ENCODE assay signal across 17 cellular contexts in genomic region chr6:24227556-24227955, GRCh38.
DNase-seq lines count a peak whose midpoint lies in the region; ATAC-seq and TF ChIP-seq lines count a peak whose summit lies in the region.
"Had no signal": no experiment of that assay in that cellular context is flagged by ENCODE, and none has a peak within 500 bp of the region (broad histone marks: within the 10 kb centered on the region; RNA-seq: fewer than 3 reads in every experiment).

No MANE protein-coding gene starts in this region.

- no peak overlapping the region for H3K4me3 ChIP-seq in GM23338
- H3K4me3 ChIP-seq in endodermal cell (ENCODE audit: low read length) = no peak overlapping the region

- peaks cover 6% of the 10 kb centered on the region for H3K27me3 Mint-ChIP-seq in GM23338 (ENCODE audit: insufficient read depth, low read depth, poor library complexity)
- no peaks in the 10 kb centered on the region for H3K27me3 Mint-ChIP-seq in endodermal cell (ENCODE audit: insufficient read depth)
- H3K27me3 Mint-ChIP-seq in nephron (ENCODE audit: low read depth) = no peaks in the 10 kb centered on the region
- peaks cover 16 to 19% of the 10 kb centered on the region in 2 donors for H3K27me3 Mint-ChIP-seq in natural killer cell treated with Interleukin-12 subunit alpha and Interleukin-12 subunit beta and Interleukin-15 and Interleukin-18, amount 100 ng/mL, for 72 hours
- H3K27me3 Mint-ChIP-seq in glutamatergic neuron (ENCODE audit: unreplicated experiment) = no peaks in the 10 kb centered on the region

- 0 out of 2 replicates have a peak overlapping the region, but pooled peaks have one; percentile 30 for H3K4me2 ChIP-seq in GM23338

- DNase-seq in GM23338 (ENCODE audit: low spot score) (peak; percentile 17), OCI-M1 (lab: John Stamatoyannopoulos, UW) (peak; percentile 44), endodermal cell (peak; percentile 73), DMS114 treated with DMSO at 0.1 percent for 48 hours (lab: John Stamatoyannopoulos, UW; ENCODE audit: unreplicated experiment) (no peak), C1 segment of cervical spinal cord (lab: John Stamatoyannopoulos, UW) (no peak), glutamatergic neuron (no peak)
- DNase-seq in natural killer cell treated with Interleukin-12 subunit alpha and Interleukin-12 subunit beta and Interleukin-15 and Interleukin-18, amount 100 ng/mL, for 72 hours (ENCODE audit: low spot score) = no peak
- DNase-seq: DMS153, GOT3, KBM-7, NCI-H1436, NCI-H2081, NCI-H510A treated with DMSO at 0.1 percent for 48 hours, RPMI8226, SIG-M5 had no signal

- H3K9me3 Mint-ChIP-seq in GM23338 (no peaks in the 10 kb centered on the region; the same call in 2 of the 3 replicates), endodermal cell (no peaks in the 10 kb centered on the region), nephron (no peaks in the 10 kb centered on the region), glutamatergic neuron (ENCODE audit: unreplicated experiment) (no peaks in the 10 kb centered on the region)
- H3K9me3 Mint-ChIP-seq in natural killer cell treated with Interleukin-12 subunit alpha and Interleukin-12 subunit beta and Interleukin-15 and Interleukin-18, amount 100 ng/mL, for 72 hours = no peaks in the 10 kb centered on the region
- H3K9me3 Mint-ChIP-seq: CD14-positive monocyte had no signal

- H3K27me3 ChIP-seq in GM23338 (ENCODE audit: insufficient read depth) (no peaks in the 10 kb centered on the region), endodermal cell (ENCODE audit: control insufficient read depth, insufficient read depth, low read length, poor library complexity, severe bottlenecking) (no peaks in the 10 kb centered on the region)

- no peak overlapping the region for H3K4me3 Mint-ChIP-seq in GM23338
- no peak overlapping the region for H3K4me3 Mint-ChIP-seq in endodermal cell
- no peak overlapping the region for H3K4me3 Mint-ChIP-seq in nephron
- no peak overlapping the region for H3K4me3 Mint-ChIP-seq in natural killer cell treated with Interleukin-12 subunit alpha and Interleukin-12 subunit beta and Interleukin-15 and Interleukin-18, amount 100 ng/mL, for 72 hours
- no peak overlapping the region for H3K4me3 Mint-ChIP-seq in glutamatergic neuron (ENCODE audit: unreplicated experiment)
- H3K4me3 Mint-ChIP-seq: CD14-positive monocyte had no signal

- H3K36me3 ChIP-seq in GM23338 (ENCODE audit: insufficient read depth) = no peaks in the 10 kb centered on the region
- no peaks in the 10 kb centered on the region for H3K36me3 ChIP-seq in endodermal cell (ENCODE audit: control insufficient read depth, insufficient read depth, low read length)

- H3K4me1 ChIP-seq in GM23338 (ENCODE audit: insufficient read depth) (peaks cover 15% of the 10 kb centered on the region), endodermal cell (ENCODE audit: control insufficient read depth, insufficient read depth, low read length) (peaks cover 7% of the 10 kb centered on the region)

- H3K27ac Mint-ChIP-seq in GM23338 = no peak overlapping the region; the same call in 1 of the 2 replicates
- no peak overlapping the region for H3K27ac Mint-ChIP-seq in endodermal cell
- H3K27ac Mint-ChIP-seq in nephron = peak overlapping the region in 2 of 3 experiments; percentile 8 to 73
- H3K27ac Mint-ChIP-seq in natural killer cell treated with Interleukin-12 subunit alpha and Interleukin-12 subunit beta and Interleukin-15 and Interleukin-18, amount 100 ng/mL, for 72 hours = no peak overlapping the region
- no peak overlapping the region for H3K27ac Mint-ChIP-seq in glutamatergic neuron (ENCODE audit: unreplicated experiment)

- ATAC-seq in GM23338 = no peak; the same call in 2 of the 3 replicates
- ATAC-seq in natural killer cell treated with Interleukin-12 subunit alpha and Interleukin-12 subunit beta and Interleukin-15 and Interleukin-18, amount 100 ng/mL, for 72 hours = no peak

- H3K27ac ChIP-seq in GM23338 (ENCODE audit: low read depth) (no peak overlapping the region), endodermal cell (ENCODE audit: low read depth, low read length) (no peak overlapping the region)

- no peaks in the 10 kb centered on the region for H3F3A ChIP-seq in GM23338 (replicated peaks; ENCODE audit: low read depth)

- H2AFZ ChIP-seq in GM23338 = peak overlapping the region; percentile 2; the same call in 1 of the 2 replicates

- no peaks in the 10 kb centered on the region for H3K79me2 ChIP-seq in GM23338 (replicated peaks; ENCODE audit: insufficient read depth)

- no peak for TF ChIP-seq CTCF in GM23338 (conservative IDR thresholded peaks at IDR 0.05; ENCODE audit: low read depth in 2 of 2)
- TF ChIP-seq CTCF in endodermal cell (conservative IDR thresholded peaks at IDR 0.05) = no peak
- TF ChIP-seq CTCF in nephron (IDR thresholded peaks at IDR 0.05; ENCODE audit: unreplicated experiment in 3 of 3) = no peak
- TF ChIP-seq CTCF in glutamatergic neuron (IDR thresholded peaks at IDR 0.05; ENCODE audit: partially characterized antibody, unreplicated experiment) = no peak

- H3K9me2 ChIP-seq in GM23338 (ENCODE audit: insufficient read depth) = peaks cover 6% of the 10 kb centered on the region; the same call in 1 of the 2 replicates

- H3K4me1 Mint-ChIP-seq in GM23338 (peaks cover 25% of the 10 kb centered on the region), endodermal cell (peaks cover 28% of the 10 kb centered on the region), nephron (peaks cover 39% of the 10 kb centered on the region), glutamatergic neuron (ENCODE audit: low read depth, unreplicated experiment) (no peaks in the 10 kb centered on the region)
- H3K4me1 Mint-ChIP-seq in natural killer cell treated with Interleukin-12 subunit alpha and Interleukin-12 subunit beta and Interleukin-15 and Interleukin-18, amount 100 ng/mL, for 72 hours (ENCODE audit: low read depth in 2 of 2) = peaks cover 0 to 5% of the 10 kb centered on the region in 2 donors

- WGBS in endodermal cell (ENCODE audit: insufficient coverage in 1 of 2, insufficient read length in 1 of 2), 2 experiments = 51 to 69% methylated on average over 2 to 4 of the region's 4 CpGs

- H4K20me1 ChIP-seq in GM23338 (replicated peaks; ENCODE audit: insufficient read depth) = no peaks in the 10 kb centered on the region

- H3K36me3 Mint-ChIP-seq in GM23338 (ENCODE audit: low read depth) (no peaks in the 10 kb centered on the region), endodermal cell (ENCODE audit: low read depth) (no peaks in the 10 kb centered on the region), nephron (ENCODE audit: low read depth) (no peaks in the 10 kb centered on the region), glutamatergic neuron (ENCODE audit: unreplicated experiment) (no peaks in the 10 kb centered on the region)
- no peaks in the 10 kb centered on the region for H3K36me3 Mint-ChIP-seq in natural killer cell treated with Interleukin-12 subunit alpha and Interleukin-12 subunit beta and Interleukin-15 and Interleukin-18, amount 100 ng/mL, for 72 hours
- H3K36me3 Mint-ChIP-seq: CD14-positive monocyte had no signal

- H3K9ac ChIP-seq in endodermal cell (ENCODE audit: extremely low read depth, low read length, poor library complexity, severe bottlenecking) = no peak overlapping the region

- H3K9me3 ChIP-seq in endodermal cell (ENCODE audit: control insufficient read depth, low read length) = no peaks in the 10 kb centered on the region

TF ChIP-seq in GM23338, 12 proteins besides CTCF, POLR2A, EP300 and RAD21:
- no peak for TF ChIP-seq JUNB (IDR thresholded peaks at IDR 0.05; ENCODE audit: unreplicated experiment)
- no peak for TF ChIP-seq POLR2AphosphoS5 (IDR thresholded peaks at IDR 0.05; ENCODE audit: low read depth)
- no peak for TF ChIP-seq ZNF331 (CRISPR knock-in tag; IDR thresholded peaks at IDR 0.05; ENCODE audit: low read depth)
TF ChIP-seq in GM23338: peak in this region for 0.

Comparison
In these comparisons a context has a peak if more than half of its experiments do, and no peak if none do; other contexts are left out.
1. DNase-seq: peak in GM23338 (single experiment), OCI-M1 (single experiment) and endodermal cell (single experiment); none in natural killer cell treated with Interleukin-12 subunit alpha and Interleukin-12 subunit beta and Interleukin-15 and Interleukin-18, amount 100 ng/mL, for 72 hours (single experiment), DMS114 treated with DMSO at 0.1 percent for 48 hours (single experiment), C1 segment of cervical spinal cord (0 of 14) and glutamatergic neuron (single experiment).
2. H3K27ac Mint-ChIP-seq: peak in nephron (2 of 3); none in GM23338 (single experiment), endodermal cell (single experiment), natural killer cell treated with Interleukin-12 subunit alpha and Interleukin-12 subunit beta and Interleukin-15 and Interleukin-18, amount 100 ng/mL, for 72 hours (0 of 2) and glutamatergic neuron (single experiment).